ENCODE assay signal across 8 cellular contexts in the genomic region with DNA sequence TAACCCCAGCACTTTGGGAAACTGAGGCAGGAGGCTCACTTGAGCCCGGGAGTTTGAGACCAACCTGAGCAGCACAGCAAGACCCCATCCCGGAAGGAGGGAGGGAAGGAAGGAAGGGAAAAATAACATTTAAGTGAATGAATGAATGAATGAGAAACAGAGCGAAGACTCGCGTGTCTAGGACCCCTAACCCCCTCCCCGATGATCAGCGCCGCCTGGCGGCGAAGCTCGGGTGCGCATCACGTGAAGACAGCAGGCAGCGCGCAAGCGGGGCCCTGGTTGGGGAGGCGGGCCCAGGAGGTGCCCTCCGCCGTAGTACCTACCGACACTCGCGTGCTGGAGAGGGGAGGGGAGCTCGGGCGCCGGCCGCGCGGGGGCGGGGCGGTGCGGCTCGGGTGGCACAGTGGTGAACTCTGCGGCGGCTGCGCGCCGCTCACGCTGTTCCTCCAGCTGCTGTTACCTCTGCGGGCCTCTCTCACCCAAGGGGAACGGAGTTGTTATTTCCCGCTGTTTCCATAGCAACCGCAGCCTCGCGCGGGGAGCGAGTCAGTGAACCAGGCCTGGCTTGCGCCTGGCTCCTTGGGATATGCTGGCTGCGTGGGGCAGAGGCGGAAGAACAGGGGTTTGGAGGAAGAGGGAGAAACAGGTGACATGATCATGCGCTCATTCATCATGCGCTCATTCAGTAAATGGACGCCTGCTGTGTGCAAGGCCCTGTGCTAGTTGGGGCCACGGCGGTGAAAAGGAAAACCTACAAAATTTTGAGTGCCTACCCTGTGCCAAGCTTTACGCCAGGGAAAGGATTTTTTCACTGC. TPM values are rescaled to one million over a fixed set of nuclear protein-coding genes. Genes with fewer than 3 reads are reported as not detected.
A peak's percentile ranks its signal among the peaks of the same experiment; 100 is the strongest.
DNase-seq lines count a peak whose midpoint lies in the region; ATAC-seq and TF ChIP-seq lines count a peak whose summit lies in the region.

No MANE protein-coding gene starts in this region.

- peak overlapping the region; percentile 38 for H3K4me3 ChIP-seq in mesodermal cell (ENCODE audit: extremely low read depth, insufficient read depth, low read length, poor library complexity, severe bottlenecking)

- H3K9me3 Mint-ChIP-seq in endothelial cell (ENCODE audit: unreplicated experiment), result no peaks in the 10 kb centered on the region

- WGBS in mesodermal cell (ENCODE audit: insufficient coverage in 2 of 2), 2 experiments, result 12 to 14% methylated on average over 22 to 44 of the region's 55 CpGs

- TF ChIP-seq CTCF in endothelial cell (IDR thresholded peaks at IDR 0.05; ENCODE audit: unreplicated experiment), result peak; percentile 98

- H3K4me3 Mint-ChIP-seq in endothelial cell (ENCODE audit: unreplicated experiment), result peak overlapping the region; percentile 93

- H3K4me1 ChIP-seq in mesodermal cell (ENCODE audit: control insufficient read depth, insufficient read depth, low read length, poor library complexity, severe bottlenecking), result no peaks in the 10 kb centered on the region

- H3K27me3 Mint-ChIP-seq in endothelial cell (ENCODE audit: unreplicated experiment), result peaks cover 2% of the 10 kb centered on the region

- H3K27ac Mint-ChIP-seq in endothelial cell (ENCODE audit: unreplicated experiment), result peak overlapping the region; percentile 92

- no peaks in the 10 kb centered on the region for H3K9me3 ChIP-seq in mesodermal cell (ENCODE audit: control insufficient read depth, low read length)

- peaks cover 7% of the 10 kb centered on the region for H3K4me1 Mint-ChIP-seq in endothelial cell (ENCODE audit: unreplicated experiment)

- no peak overlapping the region for H3K27ac ChIP-seq in mesodermal cell (ENCODE audit: low read depth, low read length, severe bottlenecking)

- no peaks in the 10 kb centered on the region for H3K36me3 ChIP-seq in mesodermal cell (ENCODE audit: control insufficient read depth, insufficient read depth, low read length)

- no peaks in the 10 kb centered on the region for H3K36me3 Mint-ChIP-seq in endothelial cell (ENCODE audit: low read depth, unreplicated experiment)

- peak; percentile 66 for DNase-seq in CMK (ENCODE audit: low read depth)
- peak; percentile 62 for DNase-seq in HS-5 (ENCODE audit: low read depth)
- DNase-seq in NOMO-1 (lab: John Stamatoyannopoulos, UW; ENCODE audit: unreplicated experiment in 2 of 2), result peak; percentile 61 to 71
- peak; percentile 60 to 86 (median 66) for DNase-seq in activated CD8-positive, alpha-beta memory T cell treated with anti-CD3 and anti-CD28 coated beads for 48 hours (ENCODE audit: low read depth in 2 of 3, low spot score in 2 of 3)
- DNase-seq in endothelial cell (ENCODE audit: low spot score), result peak; percentile 97
- peak; percentile 47 for DNase-seq in stimulated activated CD8-positive, alpha-beta memory T cell treated with anti-CD3 and anti-CD28 coated beads, Interleukin-15, amount 100 ng/mL, for 1 hour (ENCODE audit: low read depth)

- peak; percentile 84 for ATAC-seq in GM21367 (IDR thresholded peaks at IDR 0.05; ENCODE audit: unreplicated experiment)

RNA-seq across cellular contexts. Expression of gene DCDC2, which starts 2.0 kb away (rescaled TPM):
- 0.13 TPM for total RNA-seq in endothelial cell (ENCODE audit: unreplicated experiment)
- 0.22 TPM for polyA plus RNA-seq in mesodermal cell (2013, experiment 1 of 2)
- 0.91 TPM for polyA plus RNA-seq in mesodermal cell (2013, experiment 2 of 2)

RNA-seq across cellular contexts. Expression of gene MRS2, which starts 42.9 kb away (rescaled TPM):
- total RNA-seq in endothelial cell (ENCODE audit: unreplicated experiment), result 24.8 TPM
- polyA plus RNA-seq in mesodermal cell (2013, experiment 1 of 2), result 25.7 TPM
- 26.7 TPM for polyA plus RNA-seq in mesodermal cell (2013, experiment 2 of 2)

Comparison
In these comparisons a context has a peak if more than half of its experiments do, and no peak if none do; other contexts are left out.
1. DNase-seq: peak in every context shown above with its lines; median percentile 97 in endothelial cell; 66 in CMK; 66 in NOMO-1; 66 in activated CD8-positive, alpha-beta memory T cell treated with anti-CD3 and anti-CD28 coated beads for 48 hours; 62 in HS-5; 47 in stimulated activated CD8-positive, alpha-beta memory T cell treated with anti-CD3 and anti-CD28 coated beads, Interleukin-15, amount 100 ng/mL, for 1 hour.